Comparison of ENCODE assay signal across 8 cellular contexts in the genomic region with DNA sequence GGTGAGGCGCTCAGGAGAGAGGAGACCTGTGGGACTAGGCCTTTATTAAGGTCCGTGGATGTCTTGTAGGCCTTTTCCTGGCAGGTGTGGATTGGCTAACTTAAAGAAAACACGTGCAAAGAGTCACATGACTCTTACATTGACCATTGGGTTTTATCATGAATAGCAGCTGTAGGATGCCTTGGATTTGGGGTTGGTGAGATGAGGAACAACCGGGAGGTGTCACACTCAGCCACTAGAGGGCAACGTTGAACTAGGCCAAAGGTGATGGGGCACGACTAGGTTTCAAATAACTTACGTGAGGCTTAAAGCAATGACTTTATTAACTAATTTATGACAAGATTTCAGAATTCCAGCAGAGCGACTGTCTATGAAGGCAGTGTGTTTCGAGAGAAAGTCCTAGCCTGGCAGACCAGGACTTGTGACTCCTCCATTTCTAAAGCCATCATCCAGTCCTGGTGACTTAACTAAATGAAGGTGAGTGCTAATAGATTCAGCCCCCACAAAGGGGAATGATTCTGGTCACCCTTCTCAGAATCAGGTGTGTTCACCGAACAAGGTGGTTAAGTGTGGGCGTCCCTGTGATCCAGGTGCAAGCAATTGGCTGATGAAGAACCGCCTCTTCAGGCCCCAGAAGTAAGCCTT.
DNase-seq lines count a peak whose midpoint lies in the region; ATAC-seq, FAIRE-seq and TF ChIP-seq lines count a peak whose summit lies in the region.

No MANE protein-coding gene starts in this region.

- H3K27ac ChIP-seq in A673 (ENCODE audit: low read depth, low read length, poor library complexity, severe bottlenecking): no peak overlapping the region
- H3K27ac ChIP-seq in kidney (ENCODE audit: low read depth in 2 of 2, low read length in 2 of 2): no peak overlapping the region
- no peak overlapping the region for H3K27ac ChIP-seq in upper lobe of left lung

- CTCF ChIA-PET in A673 (lab: Charles Lee): no interaction called here
- CTCF ChIA-PET in GM10248 (lab: Yijun Ruan, JAX): interaction anchor here (0.8 to 0.9 kb wide), 2 partner anchors 9 to 10 kb away, joined by 3 read pairs; no protein-coding TSS in a partner anchor

- H3K9me3 ChIP-seq in A673 (ENCODE audit: low read depth, low read length, poor library complexity, severe bottlenecking) (no peaks in the 10 kb centered on the region), kidney (ENCODE audit: control insufficient read depth in 1 of 2, low read length in 2 of 2) (no peaks in the 10 kb centered on the region), upper lobe of left lung (no peaks in the 10 kb centered on the region)

- intact Hi-C loops in A673 (cut with micrococcal nuclease; ENCODE audit: unreplicated experiment) (loop anchor here (5.0 to 10.0 kb wide), 3 partner anchors 85 to 412 kb away; no protein-coding TSS in a partner anchor), kidney (cut with DNase I) (no loop called here)

- H3K4me1 Mint-ChIP-seq in activated T-helper 17 cell treated with anti-CD3 and anti-CD28 coated beads, Interleukin-2, amount 50 U/mL, for 72 hours: no peaks in the 10 kb centered on the region

- POLR2A ChIA-PET in A673 (lab: Charles Lee; ENCODE audit: low non-redundant PET): no interaction called here
- POLR2A ChIA-PET in GM10248 (lab: Yijun Ruan, JAX): no interaction called here

- ATAC-seq in activated T-helper 17 cell treated with anti-CD3 and anti-CD28 coated beads, Interleukin-2, amount 50 U/mL, for 72 hours (replicated peaks): peak; percentile 48
- ATAC-seq in upper lobe of left lung (ENCODE audit: low FRiP score in 2 of 2): no peak

- H3K27ac Mint-ChIP-seq in activated T-helper 17 cell treated with anti-CD3 and anti-CD28 coated beads, Interleukin-2, amount 50 U/mL, for 72 hours: no peak overlapping the region

- H3K27me3 Mint-ChIP-seq in activated T-helper 17 cell treated with anti-CD3 and anti-CD28 coated beads, Interleukin-2, amount 50 U/mL, for 72 hours: peaks cover 38% of the 10 kb centered on the region

- no peaks in the 10 kb centered on the region for H3K36me3 Mint-ChIP-seq in activated T-helper 17 cell treated with anti-CD3 and anti-CD28 coated beads, Interleukin-2, amount 50 U/mL, for 72 hours (ENCODE audit: low read depth)

- DNase-seq in A673 (ENCODE audit: low spot score): peak; percentile 63
- peak; percentile 23 for DNase-seq in GM10248 (ENCODE audit: extremely low spot score)
- no peak for DNase-seq in HFF-Myc (ENCODE audit: extremely low read depth, low read depth)
- DNase-seq in NAMALWA (ENCODE audit: low spot score): peak; percentile 65
- no peak for DNase-seq in kidney
- DNase-seq in upper lobe of left lung: no peak
- DNase-seq in SKM-1 treated with dmso at 0.1 percent for 144 hours (lab: John Stamatoyannopoulos, UW; ENCODE audit: unreplicated experiment): no peak

- H3K4me3 ChIP-seq in A673 (ENCODE audit: low read depth, low read length, poor library complexity, severe bottlenecking): no peak overlapping the region
- no peak overlapping the region for H3K4me3 ChIP-seq in HFF-Myc (replicated peaks; ENCODE audit: low read depth, low read length)
- H3K4me3 ChIP-seq in kidney (ENCODE audit: low read length in 2 of 2): no peak overlapping the region
- no peak overlapping the region for H3K4me3 ChIP-seq in upper lobe of left lung

- no peak for FAIRE-seq in kidney (lab: Jason Lieb, UNC)

- TF ChIP-seq CTCF in A673 (conservative IDR thresholded peaks at IDR 0.05; ENCODE audit: low read depth, low read length) (peak; percentile 88), GM10248 (IDR thresholded peaks at IDR 0.05; ENCODE audit: control extremely low read depth, extremely low read depth, low read depth, missing control alignments) (peak; percentile 71), HFF-Myc (IDR thresholded peaks at IDR 0.05; ENCODE audit: low read depth, low read length, missing control alignments) (peak; percentile 38), kidney (IDR thresholded peaks at IDR 0.05; ENCODE audit: borderline replicate concordance, extremely low read depth, insufficient read depth) (peak; percentile 37), upper lobe of left lung (IDR thresholded peaks at IDR 0.05) (peak; percentile 31 to 57 (median 41))

- H3K36me3 ChIP-seq in A673 (ENCODE audit: insufficient read depth, low read length, poor library complexity, severe bottlenecking): no peaks in the 10 kb centered on the region
- no peaks in the 10 kb centered on the region for H3K36me3 ChIP-seq in kidney (ENCODE audit: control insufficient read depth in 1 of 2, insufficient read depth in 2 of 2, low read length in 2 of 2)
- no peaks in the 10 kb centered on the region for H3K36me3 ChIP-seq in upper lobe of left lung

- no peak for TF ChIP-seq EP300 in upper lobe of left lung (IDR thresholded peaks at IDR 0.05)

- H3K9ac ChIP-seq in kidney (ENCODE audit: low read length in 2 of 2): no peak overlapping the region

- H3K4me3 Mint-ChIP-seq in activated T-helper 17 cell treated with anti-CD3 and anti-CD28 coated beads, Interleukin-2, amount 50 U/mL, for 72 hours: no peak overlapping the region

- no peaks in the 10 kb centered on the region for H3K4me1 ChIP-seq in A673 (ENCODE audit: insufficient read depth, low read length, poor library complexity, severe bottlenecking)
- H3K4me1 ChIP-seq in kidney (ENCODE audit: control insufficient read depth in 1 of 2, insufficient read depth in 1 of 2, low read depth in 1 of 2, low read length in 2 of 2): no peaks in the 10 kb centered on the region
- peaks cover 0 to 4% (median 0%) of the 10 kb centered on the region in 4 donors for H3K4me1 ChIP-seq in upper lobe of left lung

- no peaks in the 10 kb centered on the region for H3K27me3 ChIP-seq in A673 (replicated peaks; ENCODE audit: insufficient read depth, low read depth, low read length, poor library complexity)
- H3K27me3 ChIP-seq in upper lobe of left lung: no peaks in the 10 kb centered on the region

- no TSS peak for BruUV-seq in A673 (replicated peaks; lab: Mats Ljungman, UMichigan)

- WGBS in upper lobe of left lung, 2 donors: 56 to 57% methylated on average over 11 to 12 of the region's 12 CpGs

- TF ChIP-seq POLR2A in upper lobe of left lung (IDR thresholded peaks at IDR 0.05): no peak

- H3K9me3 Mint-ChIP-seq in activated T-helper 17 cell treated with anti-CD3 and anti-CD28 coated beads, Interleukin-2, amount 50 U/mL, for 72 hours: no peaks in the 10 kb centered on the region

Comparison
In these comparisons a context has a peak if more than half of its experiments do, and no peak if none do; other contexts are left out.
1. DNase-seq: peak in A673 (single experiment), GM10248 (single experiment) and NAMALWA (single experiment); none in HFF-Myc (single experiment), kidney (single experiment), upper lobe of left lung (0 of 2) and SKM-1 treated with dmso at 0.1 percent for 144 hours (single experiment).
2. CTCF ChIP-seq: peak in every context shown above with its lines; median percentile 88 in A673; 71 in GM10248; 41 in upper lobe of left lung; 38 in HFF-Myc; 37 in kidney.